In the genomic region with DNA sequence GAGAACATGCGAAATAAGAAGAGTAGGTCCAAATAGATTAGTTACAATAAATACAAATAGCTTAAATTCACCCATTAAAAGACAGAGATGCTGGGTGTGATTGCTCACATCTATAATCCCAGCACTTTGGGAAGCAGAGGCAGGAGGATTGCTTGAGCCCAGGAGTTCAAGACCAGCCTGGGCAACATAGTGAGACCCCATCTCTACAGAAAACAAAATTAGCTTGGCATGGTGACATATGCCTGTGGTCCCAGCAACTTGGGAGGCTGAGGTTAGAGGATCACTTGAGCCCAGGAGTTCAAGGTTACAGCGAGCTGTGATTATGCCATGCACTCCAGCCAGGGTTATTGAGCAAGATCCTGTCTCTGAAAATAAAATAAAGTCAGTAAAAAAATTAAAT, we compare ENCODE assay signal across 3 cellular contexts.
"Had no signal": no experiment of that assay in that cellular context is flagged by ENCODE, and none has a peak within 500 bp of the region (broad histone marks: within the 10 kb centered on the region; RNA-seq: fewer than 3 reads in every experiment).

No MANE protein-coding gene starts in this region.

- DNase-seq: GDM1, GF-D8 had no signal

- H3K4me3 ChIP-seq: GM12878 had no signal

- ATAC-seq: GM12878 had no signal
